14 cellular contexts compared by ENCODE assay signal in the genomic region with DNA sequence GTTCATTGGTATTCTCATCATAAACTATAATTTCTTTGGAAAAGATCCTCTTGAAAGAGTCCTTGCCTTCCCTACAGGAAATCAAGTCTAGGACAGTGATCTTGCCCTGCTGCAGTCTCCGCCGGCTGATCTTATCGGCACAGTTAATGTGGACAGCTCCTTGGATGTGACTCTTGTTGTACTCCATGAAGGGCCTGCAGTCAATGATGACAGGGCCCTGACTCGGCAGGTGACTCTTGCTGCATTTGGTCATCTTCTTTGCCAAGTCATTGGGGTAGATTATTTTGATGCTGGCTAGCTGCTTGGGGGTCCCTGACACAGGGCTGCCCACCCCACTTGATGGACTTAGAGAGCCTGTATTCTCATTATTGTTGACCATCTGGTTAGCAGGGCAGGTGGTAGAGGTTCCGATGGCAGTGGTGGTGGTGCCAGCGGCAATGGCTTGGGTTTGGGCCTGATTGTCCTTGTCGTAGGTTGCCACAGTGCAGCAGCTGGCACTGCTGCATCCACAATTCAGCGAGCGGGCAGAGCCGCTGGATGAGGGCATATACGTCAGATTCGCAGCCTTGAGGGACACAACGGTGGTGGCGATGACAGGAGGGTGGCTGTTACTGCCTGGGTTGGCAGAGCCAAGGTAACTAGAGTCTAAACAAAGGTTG. TPM values are rescaled to one million over a fixed set of nuclear protein-coding genes. Genes with fewer than 3 reads are reported as not detected.
DNase-seq lines count a peak whose midpoint lies in the region; ATAC-seq, FAIRE-seq and TF ChIP-seq lines count a peak whose summit lies in the region.
"Had no signal": no experiment of that assay in that cellular context is flagged by ENCODE, and none has a peak within 500 bp of the region (broad histone marks: within the 10 kb centered on the region; RNA-seq: fewer than 3 reads in every experiment).

No MANE protein-coding gene starts in this region.

- in situ Hi-C loops in K562 (cut with MboI), result no loop called here

- peaks cover 18 to 19% of the 10 kb centered on the region in 2 experiments for H3K4me1 ChIP-seq in K562 (replicated peaks in 1 of 2; ENCODE audit: control insufficient read depth in 2 of 2, insufficient read depth in 2 of 2, low read length in 2 of 2)
- H3K4me1 ChIP-seq: ascending aorta had no signal

- H3K9me3 ChIP-seq in K562 (replicated peaks; ENCODE audit: control insufficient read depth, insufficient read depth, low read depth, low read length), result no peaks in the 10 kb centered on the region
- H3K9me3 ChIP-seq: ascending aorta, ovary had no signal

- H3K36me3 ChIP-seq in K562 (ENCODE audit: control insufficient read depth, insufficient read depth, low read length), result peaks cover 15% of the 10 kb centered on the region; the same call in 2 of the 3 replicates
- H3K36me3 ChIP-seq: ascending aorta, ovary had no signal

- H3K4me3 Mint-ChIP-seq in nephron, result peak overlapping the region; percentile 56 to 70 (median 61)
- H3K4me3 Mint-ChIP-seq in activated CD8-positive, alpha-beta T cell treated with anti-CD3 and anti-CD28 coated beads, Interleukin-2, amount 10 ng/mL, durations not matched to agents 7 days and 5 days, result no peak overlapping the region

- peaks cover 49% of the 10 kb centered on the region for H3K79me2 ChIP-seq in K562 (ENCODE audit: control insufficient read depth, insufficient read depth, low read length)

- FAIRE-seq in K562 (lab: Jason Lieb, UNC), result no peak

- H3K36me3 Mint-ChIP-seq in nephron (ENCODE audit: low read depth), result peaks cover 12% of the 10 kb centered on the region
- H3K36me3 Mint-ChIP-seq in activated CD8-positive, alpha-beta T cell treated with anti-CD3 and anti-CD28 coated beads, Interleukin-2, amount 10 ng/mL, durations not matched to agents 7 days and 5 days (ENCODE audit: low read depth), result peaks cover 5% of the 10 kb centered on the region

- peaks cover 23% of the 10 kb centered on the region for H3K27me3 Mint-ChIP-seq in nephron (ENCODE audit: low read depth)
- no peaks in the 10 kb centered on the region for H3K27me3 Mint-ChIP-seq in activated CD8-positive, alpha-beta T cell treated with anti-CD3 and anti-CD28 coated beads, Interleukin-2, amount 10 ng/mL, durations not matched to agents 7 days and 5 days (ENCODE audit: low read depth)

- peak overlapping the region in 1 of 2 experiments; percentile 49; a peak in 1 of 4 replicates for H3K9ac ChIP-seq in K562 (ENCODE audit: insufficient read depth in 1 of 2, low read depth in 2 of 2, low read length in 2 of 2)

- 65% methylated on average over 14 of the region's 14 CpGs for WGBS in K562 (ENCODE audit: insufficient coverage, low coverage, missing lambda C conversion rate)

- CTCF ChIA-PET in K562 (lab: Yijun Ruan, JAX; ENCODE audit: low intra/inter-chr PET ratio), result no interaction called here
- CTCF ChIA-PET in activated CD8-positive, alpha-beta T cell treated with anti-CD3 and anti-CD28 coated beads, Interleukin-2, amount 10 ng/mL, durations not matched to agents 7 days and 5 days (lab: Charles Lee), result interaction anchor here (1.1 to 4.0 kb wide), 3 partner anchors 36 to 716 kb away, joined by 4 to 32 read pairs (median 22); no protein-coding TSS in a partner anchor

- no TSS peak for BruUV-seq in K562 (replicated peaks; lab: Mats Ljungman, UMichigan)

- H3K4me3 ChIP-seq in AG10803 (ENCODE audit: low read length), result peak overlapping the region; percentile 97
- H3K4me3 ChIP-seq in K562, result no peak overlapping the region
- H3K4me3 ChIP-seq: ascending aorta, ovary had no signal

- no peak for TF ChIP-seq EP300 in K562 (IDR thresholded peaks at IDR 0.05; ENCODE audit: low read length)

- no peaks in the 10 kb centered on the region for H3K9me3 Mint-ChIP-seq in nephron
- peaks cover 10% of the 10 kb centered on the region for H3K9me3 Mint-ChIP-seq in activated CD8-positive, alpha-beta T cell treated with anti-CD3 and anti-CD28 coated beads, Interleukin-2, amount 10 ng/mL, durations not matched to agents 7 days and 5 days (ENCODE audit: insufficient read depth)

- TF ChIP-seq RAD21 in K562 (CRISPR knock-in tag; conservative IDR thresholded peaks at IDR 0.05 in 1 of 2, IDR thresholded peaks at IDR 0.05 in 1 of 2), result peak in 1 of 2 experiments; percentile 14; a peak in 2 of 4 replicates

- no peak for ATAC-seq in K562
- no peak for ATAC-seq in activated CD8-positive, alpha-beta T cell treated with anti-CD3 and anti-CD28 coated beads, Interleukin-2, amount 10 ng/mL, durations not matched to agents 7 days and 5 days

- peak; percentile 30 for TF ChIP-seq POLR2A in GM19193 (IDR thresholded peaks at IDR 0.05; ENCODE audit: extremely low read depth, insufficient read depth, insufficient read length)
- TF ChIP-seq POLR2A in K562 (conservative IDR thresholded peaks at IDR 0.05), result no peak

- no peak overlapping the region; the same call in 1 of the 2 replicates for H3K4me2 ChIP-seq in K562 (ENCODE audit: insufficient read depth, low read length)

- DNase-seq in AG10803 (ENCODE audit: low read depth), result no peak
- DNase-seq in K562 (ENCODE audit: extremely low read depth in 1 of 4, low spot score in 3 of 4), result peak in 1 of 4 experiments; percentile 53
- no peak for DNase-seq in stimulated activated CD4-positive, alpha-beta T cell treated with anti-CD3 and anti-CD28 coated beads, Interleukin-4, amount 100 ng/mL, for 4 hours
- DNase-seq in NOMO-1 treated with dmso at 0.1 percent for 144 hours (lab: John Stamatoyannopoulos, UW; ENCODE audit: unreplicated experiment), result no peak
- no peak for DNase-seq in activated CD8-positive, alpha-beta T cell treated with anti-CD3 and anti-CD28 coated beads, Interleukin-2, amount 10 ng/mL, durations not matched to agents 7 days and 5 days
- DNase-seq in activated effector memory CD4-positive, alpha-beta T cell treated with Interleukin-2 at 50 U/mL for 16 hours, result no peak
- DNase-seq: glutamatergic neuron; ovary; stimulated activated CD4-positive, alpha-beta T cell treated with anti-CD3 and anti-CD28 coated beads, Interleukin-2, amount 100 ng/mL, for 48 hours; stimulated activated naive CD4-positive, alpha-beta T cell treated with Interleukin-2 at 50 U/mL for 16 hours; T1000 had no signal

- H3K27me3 ChIP-seq in K562 (ENCODE audit: control insufficient read depth in 2 of 2, insufficient read depth in 2 of 2, low read length in 2 of 2), result no peaks in the 10 kb centered on the region
- H3K27me3 ChIP-seq: ascending aorta, ovary had no signal

- H3K27ac ChIP-seq in K562 (ENCODE audit: extremely low read depth, low read depth, low read length), result no peak overlapping the region
- H3K27ac ChIP-seq: ascending aorta, ovary had no signal

- no peaks in the 10 kb centered on the region for H3K9me1 ChIP-seq in K562 (ENCODE audit: control insufficient read depth, insufficient read depth, low read length)

- H2AFZ ChIP-seq in K562 (ENCODE audit: low read depth, low read length), result no peak overlapping the region

- H4K20me1 ChIP-seq in K562 (replicated peaks; ENCODE audit: control insufficient read depth, insufficient read depth, low read length), result 0 out of 2 replicates have a peak, but pooled peaks cover 6% of the 10 kb centered on the region

- no peak overlapping the region for H3K27ac Mint-ChIP-seq in nephron
- no peak overlapping the region for H3K27ac Mint-ChIP-seq in activated CD8-positive, alpha-beta T cell treated with anti-CD3 and anti-CD28 coated beads, Interleukin-2, amount 10 ng/mL, durations not matched to agents 7 days and 5 days

- H3K4me1 Mint-ChIP-seq in nephron, result peaks cover 5% of the 10 kb centered on the region
- H3K4me1 Mint-ChIP-seq in activated CD8-positive, alpha-beta T cell treated with anti-CD3 and anti-CD28 coated beads, Interleukin-2, amount 10 ng/mL, durations not matched to agents 7 days and 5 days (ENCODE audit: low read depth), result peaks cover 19% of the 10 kb centered on the region

- TF ChIP-seq CTCF in AG10803 (conservative IDR thresholded peaks at IDR 0.05; ENCODE audit: low read length), result no peak
- TF ChIP-seq CTCF in K562 (IDR thresholded peaks at IDR 0.05 in 2 of 3, conservative IDR thresholded peaks at IDR 0.05 in 1 of 3; ENCODE audit: insufficient read depth in 2 of 3, low read depth in 1 of 3, low read length in 3 of 3), result no peak
- TF ChIP-seq CTCF in nephron (IDR thresholded peaks at IDR 0.05; ENCODE audit: unreplicated experiment in 3 of 3), result no peak

- intact Hi-C loops in K562 (cut with micrococcal nuclease), result loop anchor here (5.0 kb wide), 1 partner anchor 1988 kb away; no protein-coding TSS in a partner anchor

- POLR2A ChIA-PET in K562 (lab: Yijun Ruan, JAX), result interaction anchor here (0.7 kb wide), 1 partner anchor 105 kb away, joined by 3 read pairs; no protein-coding TSS in a partner anchor
- POLR2A ChIA-PET in activated CD8-positive, alpha-beta T cell treated with anti-CD3 and anti-CD28 coated beads, Interleukin-2, amount 10 ng/mL, durations not matched to agents 7 days and 5 days (lab: Charles Lee), result interaction anchor here (1.3 to 7.5 kb wide), 2 partner anchors 10 to 28 kb away, joined by 5 to 268 read pairs; no protein-coding TSS in a partner anchor

RNA-seq across cellular contexts. Expression of gene DUSP10, which starts 2.7 kb away (rescaled TPM):
- 5.0 and 6.0 TPM in 2 replicates for total RNA-seq in K562 (2011; cell fraction: chromatin; rRNA removed; ENCODE audit: low replicate concordance)
- total RNA-seq in K562 (2011; cell fraction: nucleolus; rRNA removed), result 3.9 and 4.0 TPM in 2 replicates
- 3.6 and 4.4 TPM in 2 replicates for total RNA-seq in K562 (2011; cell fraction: nucleoplasm; rRNA removed)
- 6.6 and 7.3 TPM in 2 replicates for total RNA-seq in K562 (2014; rRNA removed)
- 6.3 and 7.6 TPM in 2 replicates for total RNA-seq in K562 (2014; rRNA removed; fragmentation: Illumina TruSeq; extraction: Trizol)
- 7.0 and 7.8 TPM in 2 replicates for total RNA-seq in K562 (2015; rRNA removed; fragmentation: Illumina TruSeq; extraction: Trizol)
- total RNA-seq in K562 (2021), result 5.9 and 6.1 TPM in 2 replicates
- polyA plus RNA-seq in K562 (2011; rRNA removed), result 1.7 and 3.1 TPM in 2 replicates
- polyA plus RNA-seq in K562 (2011; cell fraction: cytosol; rRNA removed), result 3.6 and 4.4 TPM in 2 replicates
- polyA plus RNA-seq in K562 (2011; cell fraction: nucleus; rRNA removed), result 3.0 and 4.0 TPM in 2 replicates
- polyA plus RNA-seq in K562 (2012), result 5.8 and 10.6 TPM in 2 replicates
- 6.2 and 8.3 TPM in 2 replicates for polyA plus RNA-seq in K562 (2014; fragmentation: Illumina TruSeq; extraction: Trizol)
- polyA plus RNA-seq in K562 (2014; fragmentation: Nextera tagmentation; extraction: Ambion mirVana), result 1 to 10 TPM; 3.8 to 5.5 TPM
- polyA plus RNA-seq in K562 (2014; rRNA removed), result 5.4 and 6.6 TPM in 2 replicates
- 4.8 and 6.1 TPM in 2 replicates for polyA minus RNA-seq in K562 (2011; rRNA and poly(A)+ RNA removed)
- 1.0 and 1.4 TPM in 2 replicates for polyA minus RNA-seq in K562 (2011; cell fraction: cytosol; rRNA and poly(A)+ RNA removed)
- 4.8 and 8.7 TPM in 2 replicates for polyA minus RNA-seq in K562 (2011; cell fraction: nucleus; rRNA and poly(A)+ RNA removed)
- total RNA-seq in activated CD8-positive, alpha-beta T cell treated with anti-CD3 and anti-CD28 coated beads, Interleukin-2, amount 10 ng/mL, durations not matched to agents 7 days and 5 days, result 10 to 100 TPM; 12.1 to 13.0 TPM
